ENCODE assay signal across 8 cellular contexts in genomic region chr3:11944052-11944673, GRCh38.
DNase-seq lines count a peak whose midpoint lies in the region; ATAC-seq and TF ChIP-seq lines count a peak whose summit lies in the region.
"Had no signal": no experiment of that assay in that cellular context is flagged by ENCODE, and none has a peak within 500 bp of the region (broad histone marks: within the 10 kb centered on the region; RNA-seq: fewer than 3 reads in every experiment).

No MANE protein-coding gene starts in this region.

- no peak overlapping the region for H2AFZ ChIP-seq in mammary epithelial cell (ENCODE audit: low read depth, low read length)

- H3K27me3 ChIP-seq in GM06990 (replicated peaks; ENCODE audit: control insufficient read depth, insufficient read depth, low read length) (no peaks in the 10 kb centered on the region), mammary epithelial cell (ENCODE audit: insufficient read depth, low read length) (no peaks in the 10 kb centered on the region), lung (ENCODE audit: control insufficient read depth, insufficient read depth) (no peaks in the 10 kb centered on the region)

- no peaks in the 10 kb centered on the region for H4K20me1 ChIP-seq in mammary epithelial cell (ENCODE audit: insufficient read depth, low read length)

- peak; percentile 30 for TF ChIP-seq CTCF in GM06990 (IDR thresholded peaks at IDR 0.05; ENCODE audit: insufficient read depth, low read length, poor library complexity, severe bottlenecking)
- peak; percentile 74 to 86 for TF ChIP-seq CTCF in mammary epithelial cell (conservative IDR thresholded peaks at IDR 0.05 in 1 of 2, IDR thresholded peaks at IDR 0.05 in 1 of 2; ENCODE audit: extremely low read depth in 1 of 2, insufficient read depth in 1 of 2, low read depth in 1 of 2, low read length in 2 of 2)
- TF ChIP-seq CTCF in lung (IDR thresholded peaks at IDR 0.05; ENCODE audit: control extremely low read depth, extremely low read depth), result peak; percentile 8

- H3K4me1 ChIP-seq in mammary epithelial cell (ENCODE audit: insufficient read depth, low read length) (no peaks in the 10 kb centered on the region), lung (ENCODE audit: control insufficient read depth in 2 of 2, insufficient read depth in 2 of 2, low read length in 2 of 2) (no peaks in the 10 kb centered on the region)

- 28% methylated on average over 7 of the region's 7 CpGs for WGBS in mammary epithelial cell (ENCODE audit: low coverage, missing lambda C conversion rate)
- 22 to 30% methylated on average over 7 of the region's 7 CpGs for WGBS in lung, 2 donors

- no peak overlapping the region for H3K4me2 ChIP-seq in mammary epithelial cell (ENCODE audit: insufficient read depth, low read depth, low read length)

- CTCF ChIA-PET in mammary epithelial cell (lab: Charles Lee; ENCODE audit: low non-redundant PET), result interaction anchor here (0.6 kb wide), 2 partner anchors 102 to 110 kb away, joined by 3 to 5 read pairs; no protein-coding TSS in a partner anchor

- no peak for ATAC-seq in lung (ENCODE audit: insufficient read depth, low FRiP score)
- no peak for ATAC-seq in GM19467 (IDR thresholded peaks at IDR 0.05; ENCODE audit: unreplicated experiment)
- no peak for ATAC-seq in HG02938 (IDR thresholded peaks at IDR 0.05; ENCODE audit: unreplicated experiment)

- no peaks in the 10 kb centered on the region for H3K36me3 ChIP-seq in GM06990 (ENCODE audit: control insufficient read depth, insufficient read depth, low read length)
- no peaks in the 10 kb centered on the region for H3K36me3 ChIP-seq in mammary epithelial cell (ENCODE audit: insufficient read depth, low read length)
- no peaks in the 10 kb centered on the region for H3K36me3 ChIP-seq in lung (ENCODE audit: control insufficient read depth in 2 of 2, insufficient read depth in 2 of 2, low read length in 2 of 2)

- dilution Hi-C loops in mammary epithelial cell (cut with HindIII; ENCODE audit: low sequenced_read_pairs), result no loop called here

- H3K9ac ChIP-seq in mammary epithelial cell (ENCODE audit: insufficient read depth, low read length), result no peak overlapping the region

- DNase-seq in GM06990 (ENCODE audit: extremely low read depth, insufficient read length), result no peak
- DNase-seq in NCI-H1092 treated with DMSO at 0.1 percent for 48 hours (lab: John Stamatoyannopoulos, UW), result peak; percentile 63
- DNase-seq in mammary epithelial cell, result peak; percentile 30
- DNase-seq in lung (ENCODE audit: low spot score), result no peak
- DNase-seq in ecto neural progenitor cell (ENCODE audit: low spot score), result no peak
- DNase-seq: activated B cell treated with CpG ODN at 0.5 μM for 24 hours had no signal

- H3K4me3 ChIP-seq in GM06990 (replicated peaks; ENCODE audit: low read depth, low read length) (no peak overlapping the region), mammary epithelial cell (replicated peaks in 1 of 3; ENCODE audit: insufficient read depth in 1 of 3, low read depth in 2 of 3, low read length in 3 of 3) (no peak overlapping the region), lung (no peak overlapping the region)

- intact Hi-C loops in mammary epithelial cell (cut with micrococcal nuclease), result loop anchor here (5.0 kb wide), 3 partner anchors 103 to 233 kb away; no protein-coding TSS in a partner anchor

- in situ Hi-C loops in mammary epithelial cell (cut with MboI; ENCODE audit: low sequenced_read_pairs in 2 of 2), result no loop called here

- BruUV-seq in mammary epithelial cell (replicated peaks; lab: Mats Ljungman, UMichigan), result no TSS peak

- H3K9me3 ChIP-seq in mammary epithelial cell (replicated peaks; ENCODE audit: insufficient read depth, low read length) (no peaks in the 10 kb centered on the region), lung (ENCODE audit: control insufficient read depth in 2 of 2, insufficient read depth in 1 of 2, low read length in 1 of 2) (no peaks in the 10 kb centered on the region)

- H3K79me2 ChIP-seq in mammary epithelial cell (ENCODE audit: insufficient read depth, low read length), result no peaks in the 10 kb centered on the region

- H3K27ac ChIP-seq in mammary epithelial cell (ENCODE audit: insufficient read depth, low read depth, low read length) (no peak overlapping the region), lung (ENCODE audit: low read depth in 1 of 2, low read length in 1 of 2) (no peak overlapping the region)

Comparison
In these comparisons a context has a peak if more than half of its experiments do, and no peak if none do; other contexts are left out.
1. DNase-seq: peak in NCI-H1092 treated with DMSO at 0.1 percent for 48 hours (single experiment) and mammary epithelial cell (single experiment); none in GM06990 (single experiment), lung (single experiment) and ecto neural progenitor cell (single experiment).
2. CTCF ChIP-seq: peak in every context shown above with its lines; median percentile 80 in mammary epithelial cell; 30 in GM06990; 8 in lung.